In the genomic region with DNA sequence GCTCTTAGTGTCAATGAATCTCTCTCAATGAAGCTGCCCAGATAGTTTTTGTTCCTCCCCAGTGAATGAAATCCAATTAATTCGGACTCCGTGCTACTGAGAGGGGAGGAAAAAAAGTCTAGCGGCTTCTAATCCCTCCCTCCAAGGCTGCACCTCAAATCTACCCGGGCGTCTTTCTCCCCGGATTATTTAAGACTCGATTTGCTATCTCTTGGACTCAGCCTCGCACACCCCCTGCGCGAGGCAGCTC, we compare ENCODE assay signal across 8 cellular contexts. TPM values are rescaled to one million over a fixed set of nuclear protein-coding genes. Genes with fewer than 3 reads are reported as not detected.
DNase-seq lines count a peak whose midpoint lies in the region; ATAC-seq and TF ChIP-seq lines count a peak whose summit lies in the region.

No MANE protein-coding gene starts in this region.

- peaks cover 32% of the 10 kb centered on the region for H3K4me1 Mint-ChIP-seq in activated naive CD4-positive, alpha-beta T cell treated with anti-CD3 and anti-CD28 coated beads for 36 hours (ENCODE audit: low read depth)

- peaks cover 32% of the 10 kb centered on the region for H3K36me3 ChIP-seq in upper lobe of right lung

- DNase-seq in activated naive CD4-positive, alpha-beta T cell treated with anti-CD3 and anti-CD28 coated beads for 36 hours = no peak
- DNase-seq in activated naive CD4-positive, alpha-beta T cell treated with Interleukin-2 at 50 U/mL for 16 hours = no peak
- DNase-seq in lower leg skin (ENCODE audit: low spot score in 2 of 2) (no peak), upper lobe of right lung (no peak), GM19238 (ENCODE audit: insufficient read length, low spot score) (no peak), GM10266 (ENCODE audit: extremely low spot score) (no peak), pons (ENCODE audit: low spot score) (no peak)

- H3K4me1 ChIP-seq in upper lobe of right lung = peaks cover 38% of the 10 kb centered on the region

- TF ChIP-seq POLR2A in lower leg skin (IDR thresholded peaks at IDR 0.05) = no peak

- TF ChIP-seq CTCF in lower leg skin (IDR thresholded peaks at IDR 0.05) = no peak
- TF ChIP-seq CTCF in upper lobe of right lung (IDR thresholded peaks at IDR 0.05) = no peak
- TF ChIP-seq CTCF in GM10266 (IDR thresholded peaks at IDR 0.05; ENCODE audit: control insufficient read depth, insufficient read depth, low read depth, missing control alignments) = no peak

- no peak for ATAC-seq in upper lobe of right lung

- H3K27ac ChIP-seq in adipose tissue (ENCODE audit: low read depth, low read length) = peak overlapping the region; percentile 87
- H3K27ac ChIP-seq in upper lobe of right lung = peak overlapping the region; percentile 99

- H3K4me3 ChIP-seq in lower leg skin (ENCODE audit: low read depth, poor library complexity, severe bottlenecking) (peak overlapping the region; percentile 51), upper lobe of right lung (peak overlapping the region; percentile 72)

- H3K27ac Mint-ChIP-seq in activated naive CD4-positive, alpha-beta T cell treated with anti-CD3 and anti-CD28 coated beads for 36 hours = peak overlapping the region; percentile 92

- H3K4me3 Mint-ChIP-seq in activated naive CD4-positive, alpha-beta T cell treated with anti-CD3 and anti-CD28 coated beads for 36 hours = peak overlapping the region; percentile 89

- no peaks in the 10 kb centered on the region for H3K9me3 Mint-ChIP-seq in activated naive CD4-positive, alpha-beta T cell treated with anti-CD3 and anti-CD28 coated beads for 36 hours

- CTCF ChIA-PET in activated naive CD4-positive, alpha-beta T cell treated with anti-CD3 and anti-CD28 coated beads for 36 hours (lab: Charles Lee) = interaction anchor here (0.6 to 1.6 kb wide), 7 partner anchors 91 to 313 kb away, joined by 3 to 7 read pairs (median 3); no protein-coding TSS in a partner anchor

- H3K27me3 Mint-ChIP-seq in activated naive CD4-positive, alpha-beta T cell treated with anti-CD3 and anti-CD28 coated beads for 36 hours (ENCODE audit: low read depth) = peaks cover 4% of the 10 kb centered on the region

- H3K27me3 ChIP-seq in upper lobe of right lung = no peaks in the 10 kb centered on the region

- 0 to 1% (median 0%) methylated on average over 10 of the region's 10 CpGs for WGBS in adipose tissue, 3 donors
- 0% methylated on average over 10 of the region's 10 CpGs for WGBS in lower leg skin, 2 donors

- intact Hi-C loops in activated naive CD4-positive, alpha-beta T cell treated with anti-CD3 and anti-CD28 coated beads for 36 hours (cut with micrococcal nuclease) = loop anchor here (1.0 to 5.0 kb wide), 20 partner anchors 46 to 1315 kb away; partner anchors contain the start of genes CEP290, POC1B and TMTC3
- intact Hi-C loops in lower leg skin (cut with DNase I; ENCODE audit: low total_unique reads) = loop anchor here (5.0 kb wide), 1 partner anchor 300 kb away; no protein-coding TSS in a partner anchor
- intact Hi-C loops in upper lobe of right lung (cut with DNase I) = loop anchor here (10.0 kb wide), 2 partner anchors 103 to 297 kb away; no protein-coding TSS in a partner anchor

- no peaks in the 10 kb centered on the region for H3K9me3 ChIP-seq in upper lobe of right lung

- H3K36me3 Mint-ChIP-seq in activated naive CD4-positive, alpha-beta T cell treated with anti-CD3 and anti-CD28 coated beads for 36 hours (ENCODE audit: low read depth) = peaks cover 25% of the 10 kb centered on the region

RNA-seq across cellular contexts. Expression of gene DUSP6, which starts 0.1 kb away (rescaled TPM):
- total RNA-seq in activated naive CD4-positive, alpha-beta T cell treated with anti-CD3 and anti-CD28 coated beads for 36 hours = 10 to 100 TPM; 24.8 to 26.1 TPM
- 100 to 1,000 TPM in 1 of 3 donors, 10 to 100 TPM in 2; 23.7 to 224 (median 34.2) TPM for polyA plus RNA-seq in adipose tissue
- total RNA-seq in lower leg skin (10 to 100 TPM; 29.6 to 57.5 (median 41.9) TPM), upper lobe of right lung (110 TPM)
